In genomic region chr7:24931787-24932186, GRCh38 we compare ENCODE assay signal across 2 cellular contexts.
TF ChIP-seq lines count a peak whose summit lies in the region.

No MANE protein-coding gene starts in this region.

TF ChIP-seq in HCT116, 20 proteins besides CTCF, POLR2A, EP300 and RAD21 (continued from another document):
- no peak for TF ChIP-seq REST (IDR thresholded peaks at IDR 0.05; ENCODE audit: low read depth)
- no peak for TF ChIP-seq TCF7L2 (IDR thresholded peaks at IDR 0.05; ENCODE audit: borderline replicate concordance, extremely low read depth, insufficient read depth, insufficient read length)
- TF ChIP-seq POLR2AphosphoS5 (IDR thresholded peaks at IDR 0.05; ENCODE audit: low read depth, low read length), result no peak
- TF ChIP-seq EZH2 (IDR thresholded peaks at IDR 0.05), result no peak
TF ChIP-seq in HCT116: peak in this region for 1.

TF ChIP-seq in WTC11, 78 proteins besides CTCF, POLR2A, EP300 and RAD21:
- no peak for TF ChIP-seq PRDM15 (CRISPR knock-in tag; IDR thresholded peaks at IDR 0.05)
- no peak for TF ChIP-seq E2F1 (CRISPR knock-in tag; IDR thresholded peaks at IDR 0.05)
- TF ChIP-seq FOXP4 (CRISPR knock-in tag; IDR thresholded peaks at IDR 0.05), result no peak
- TF ChIP-seq NFE2L1 (CRISPR knock-in tag; IDR thresholded peaks at IDR 0.05), result no peak
- TF ChIP-seq GTF2I (CRISPR knock-in tag; conservative IDR thresholded peaks at IDR 0.05), result no peak
- no peak for TF ChIP-seq ZNF532 (CRISPR knock-in tag; IDR thresholded peaks at IDR 0.05; ENCODE audit: borderline replicate concordance)
- no peak for TF ChIP-seq EMX1 (CRISPR knock-in tag; IDR thresholded peaks at IDR 0.05)
- TF ChIP-seq CREB1 (CRISPR knock-in tag; IDR thresholded peaks at IDR 0.05), result no peak
